In the genomic region with DNA sequence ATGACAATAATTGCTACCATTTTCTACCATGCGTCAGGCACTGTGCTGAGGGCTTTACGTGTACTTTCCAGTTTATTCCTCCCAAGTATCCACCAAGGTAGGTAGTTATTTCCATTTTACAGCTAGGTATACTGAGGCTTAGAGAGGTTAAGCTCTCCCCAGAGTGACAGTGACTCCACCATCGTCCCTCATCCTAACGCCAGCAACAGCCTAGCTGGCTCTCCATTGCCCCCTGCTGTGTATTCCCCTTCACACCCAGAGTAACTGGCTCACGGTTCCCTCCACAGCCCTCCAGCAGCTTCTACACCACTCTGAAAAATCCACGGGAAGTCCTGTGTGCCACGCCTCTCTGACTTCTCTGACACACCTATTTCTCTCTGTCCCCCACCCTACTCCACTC, we compare ENCODE assay signal across 12 cellular contexts. TPM values are rescaled to one million over a fixed set of nuclear protein-coding genes. Genes with fewer than 3 reads are reported as not detected.
A peak's percentile ranks its signal among the peaks of the same experiment; 100 is the strongest.
DNase-seq lines count a peak whose midpoint lies in the region; ATAC-seq and TF ChIP-seq lines count a peak whose summit lies in the region.
"Had no signal": no experiment of that assay in that cellular context is flagged by ENCODE, and none has a peak within 500 bp of the region (broad histone marks: within the 10 kb centered on the region; RNA-seq: fewer than 3 reads in every experiment).

No MANE protein-coding gene starts in this region.

- no peak for TF ChIP-seq POLR2A in Peyer's patch (IDR thresholded peaks at IDR 0.05)

- no peaks in the 10 kb centered on the region for H3K9me3 Mint-ChIP-seq in stimulated activated naive CD8-positive, alpha-beta T cell treated with anti-CD3 and anti-CD28 coated beads, Interleukin-15, amount 100 ng/mL, for 72 hours
- H3K9me3 Mint-ChIP-seq: activated T-cell treated with anti-CD3 and anti-CD28 coated beads, Interleukin-2, amount 50 U/mL, for 24 hours; T-cell had no signal

- DNase-seq in stimulated activated naive CD8-positive, alpha-beta T cell treated with anti-CD3 and anti-CD28 coated beads, Interleukin-15, amount 100 ng/mL, for 72 hours, result no peak
- DNase-seq in stimulated activated naive CD8-positive, alpha-beta T cell treated with anti-CD3 and anti-CD28 coated beads, Interleukin-15, Interleukin-2, amounts not matched to agents 100 U/mL and 50 U/mL, for 24 hours, result no peak
- DNase-seq in OCI-M1 (lab: John Stamatoyannopoulos, UW) (peak; percentile 29), fibroblast of mammary gland (ENCODE audit: low read depth) (peak; percentile 22), NCI-H1092 (lab: John Stamatoyannopoulos, UW) (no peak), Peyer's patch (no peak)
- no peak for DNase-seq in activated T-cell treated with anti-CD3 and anti-CD28 coated beads, Interleukin-2, amount 50 U/mL, for 1 hour
- DNase-seq: activated T-cell treated with anti-CD3 and anti-CD28 coated beads, Interleukin-2, amount 50 U/mL, for 24 hours; heart right ventricle; naive B cell; T-cell had no signal

- H3K27me3 Mint-ChIP-seq in stimulated activated naive CD8-positive, alpha-beta T cell treated with anti-CD3 and anti-CD28 coated beads, Interleukin-15, amount 100 ng/mL, for 72 hours, result no peaks in the 10 kb centered on the region
- H3K27me3 Mint-ChIP-seq: activated T-cell treated with anti-CD3 and anti-CD28 coated beads, Interleukin-2, amount 50 U/mL, for 24 hours; naive B cell; T-cell had no signal

- H3K27me3 ChIP-seq in Peyer's patch, result no peaks in the 10 kb centered on the region
- H3K27me3 ChIP-seq: heart right ventricle had no signal

- no peak overlapping the region for H3K4me3 ChIP-seq in fibroblast of mammary gland (ENCODE audit: control insufficient read depth, low read depth, low read length)
- no peak overlapping the region for H3K4me3 ChIP-seq in Peyer's patch
- H3K4me3 ChIP-seq: heart right ventricle had no signal

- H3K27ac Mint-ChIP-seq in stimulated activated naive CD8-positive, alpha-beta T cell treated with anti-CD3 and anti-CD28 coated beads, Interleukin-15, amount 100 ng/mL, for 72 hours, result no peak overlapping the region
- H3K27ac Mint-ChIP-seq: activated T-cell treated with anti-CD3 and anti-CD28 coated beads, Interleukin-2, amount 50 U/mL, for 24 hours had no signal

- H3K36me3 ChIP-seq in Peyer's patch, result no peaks in the 10 kb centered on the region

- TF ChIP-seq CTCF in fibroblast of mammary gland (conservative IDR thresholded peaks at IDR 0.05; ENCODE audit: control insufficient read depth, insufficient read depth, low read depth, low read length), result peak; percentile 30
- no peak for TF ChIP-seq CTCF in Peyer's patch (IDR thresholded peaks at IDR 0.05)

- ATAC-seq in stimulated activated naive CD8-positive, alpha-beta T cell treated with anti-CD3 and anti-CD28 coated beads, Interleukin-15, amount 100 ng/mL, for 72 hours, result peak; percentile 60
- ATAC-seq in stimulated activated naive CD8-positive, alpha-beta T cell treated with anti-CD3 and anti-CD28 coated beads, Interleukin-15, Interleukin-2, amounts not matched to agents 100 U/mL and 50 U/mL, for 24 hours, result no peak
- no peak for ATAC-seq in HG03025 (IDR thresholded peaks at IDR 0.05; ENCODE audit: low FRiP score, unreplicated experiment)
- ATAC-seq: heart right ventricle, T-cell had no signal

- H3K9me3 ChIP-seq in Peyer's patch, result no peaks in the 10 kb centered on the region
- H3K9me3 ChIP-seq: heart right ventricle had no signal

- H3K4me3 Mint-ChIP-seq in stimulated activated naive CD8-positive, alpha-beta T cell treated with anti-CD3 and anti-CD28 coated beads, Interleukin-15, amount 100 ng/mL, for 72 hours, result no peak overlapping the region
- H3K4me3 Mint-ChIP-seq: activated T-cell treated with anti-CD3 and anti-CD28 coated beads, Interleukin-2, amount 50 U/mL, for 24 hours; naive B cell; T-cell had no signal

- no peaks in the 10 kb centered on the region for H3K4me1 ChIP-seq in Peyer's patch

- no peak overlapping the region for H3K27ac ChIP-seq in Peyer's patch
- H3K27ac ChIP-seq: heart right ventricle had no signal

- no peaks in the 10 kb centered on the region for H3K4me1 Mint-ChIP-seq in stimulated activated naive CD8-positive, alpha-beta T cell treated with anti-CD3 and anti-CD28 coated beads, Interleukin-15, amount 100 ng/mL, for 72 hours

RNA-seq across cellular contexts. Expression of gene ASGR1, which starts 7.1 kb away (rescaled TPM):
- total RNA-seq in Peyer's patch, result 1 to 10 TPM in 1 of 4 donors, under 1 TPM in 2, not detected in 1; 0.88 to 2.5 (median 0.94) TPM

RNA-seq across cellular contexts. Expression of gene DLG4, which starts 33.4 kb away (rescaled TPM):
- total RNA-seq in Peyer's patch, result 10 to 100 TPM in 2 of 4 donors, 1 to 10 TPM in 2; 2.6 to 15.7 (median 9.4) TPM

RNA-seq across cellular contexts. Expression of gene ACADVL, which starts 33.5 kb away (rescaled TPM):
- 1,000 to 10,000 TPM; 1,292 to 4,167 (median 1,553) TPM for total RNA-seq in Peyer's patch

RNA-seq across cellular contexts. Expression of gene DVL2, which starts 48.1 kb away (rescaled TPM):
- 10 to 100 TPM; 42.1 to 61.9 (median 50.1) TPM for total RNA-seq in Peyer's patch

RNA-seq across cellular contexts. Expression of gene PHF23, which starts 53.0 kb away (rescaled TPM):
- 10 to 100 TPM; 22.2 to 38.8 (median 35.1) TPM for total RNA-seq in Peyer's patch

Comparison
In these comparisons a context has a peak if more than half of its experiments do, and no peak if none do; other contexts are left out.
1. DNase-seq: peak in OCI-M1 (single experiment) and fibroblast of mammary gland (single experiment); none in stimulated activated naive CD8-positive, alpha-beta T cell treated with anti-CD3 and anti-CD28 coated beads, Interleukin-15, amount 100 ng/mL, for 72 hours (0 of 2), stimulated activated naive CD8-positive, alpha-beta T cell treated with anti-CD3 and anti-CD28 coated beads, Interleukin-15, Interleukin-2, amounts not matched to agents 100 U/mL and 50 U/mL, for 24 hours (single experiment), NCI-H1092 (single experiment), Peyer's patch (0 of 3) and activated T-cell treated with anti-CD3 and anti-CD28 coated beads, Interleukin-2, amount 50 U/mL, for 1 hour (single experiment).